8 cellular contexts compared by ENCODE assay signal in genomic region chr16:4660454-4661007, GRCh38. TPM values are rescaled to one million over a fixed set of nuclear protein-coding genes. Genes with fewer than 3 reads are reported as not detected.
DNase-seq lines count a peak whose midpoint lies in the region; FAIRE-seq and TF ChIP-seq lines count a peak whose summit lies in the region.

No MANE protein-coding gene starts in this region.

- peaks cover 59% of the 10 kb centered on the region for H3K4me1 Mint-ChIP-seq in activated naive CD4-positive, alpha-beta T cell treated with anti-CD3 and anti-CD28 coated beads, Interleukin-2, amount 50 U/mL, for 24 hours

- H3K27ac ChIP-seq in prostate gland: no peak overlapping the region

- no peaks in the 10 kb centered on the region for H3K9me3 Mint-ChIP-seq in activated naive CD4-positive, alpha-beta T cell treated with anti-CD3 and anti-CD28 coated beads, Interleukin-2, amount 50 U/mL, for 24 hours

- H3K36me3 ChIP-seq in prostate gland: peaks cover 0 to 6% of the 10 kb centered on the region in 2 donors

- WGBS in prostate gland: 23% methylated on average over 18 of the region's 18 CpGs

- in situ Hi-C loops in GM13976 (cut with MboI; ENCODE audit: low sequenced_read_pairs, unreplicated experiment): no loop called here

- intact Hi-C loops in prostate gland (cut with DNase I): no loop called here

- no peak for TF ChIP-seq POLR2A in prostate gland (IDR thresholded peaks at IDR 0.05)

- FAIRE-seq in GM19239 (lab: Jason Lieb, UNC): no peak

- no peaks in the 10 kb centered on the region for H3K27me3 ChIP-seq in prostate gland (replicated peaks; ENCODE audit: insufficient read depth)

- no peaks in the 10 kb centered on the region for H3K9me3 ChIP-seq in prostate gland

- no peaks in the 10 kb centered on the region for H3K4me1 ChIP-seq in prostate gland (replicated peaks)

- H3K27ac Mint-ChIP-seq in activated naive CD4-positive, alpha-beta T cell treated with anti-CD3 and anti-CD28 coated beads, Interleukin-2, amount 50 U/mL, for 24 hours: peak overlapping the region; percentile 76

- peak overlapping the region; percentile 66 for H3K4me3 Mint-ChIP-seq in activated naive CD4-positive, alpha-beta T cell treated with anti-CD3 and anti-CD28 coated beads, Interleukin-2, amount 50 U/mL, for 24 hours

- TF ChIP-seq CTCF in GM13976 (IDR thresholded peaks at IDR 0.05; ENCODE audit: borderline replicate concordance, control extremely low read depth, extremely low read depth, insufficient read depth, missing control alignments): no peak
- TF ChIP-seq CTCF in prostate gland (IDR thresholded peaks at IDR 0.05): no peak

- DNase-seq in GM13976 (ENCODE audit: low spot score): peak; percentile 84
- DNase-seq in RPMI7951 (ENCODE audit: low read depth): peak; percentile 62
- DNase-seq in inferior parietal cortex (ENCODE audit: extremely low spot score): peak; percentile 45
- DNase-seq in stimulated activated CD4-positive, alpha-beta T cell treated with anti-CD3 and anti-CD28 coated beads, TNF-alpha, amount 100 ng/mL, for 4 hours (ENCODE audit: low read depth in 3 of 3): peak in 2 of 3 experiments; percentile 51 to 63
- DNase-seq in GM19239 (ENCODE audit: insufficient read length, low spot score): no peak
- DNase-seq in prostate gland (ENCODE audit: low spot score): no peak
- DNase-seq in NCI-H526 (lab: John Stamatoyannopoulos, UW): no peak

- H3K27me3 Mint-ChIP-seq in activated naive CD4-positive, alpha-beta T cell treated with anti-CD3 and anti-CD28 coated beads, Interleukin-2, amount 50 U/mL, for 24 hours: no peaks in the 10 kb centered on the region

- H3K4me3 ChIP-seq in prostate gland: no peak overlapping the region

- H3K36me3 Mint-ChIP-seq in activated naive CD4-positive, alpha-beta T cell treated with anti-CD3 and anti-CD28 coated beads, Interleukin-2, amount 50 U/mL, for 24 hours: no peaks in the 10 kb centered on the region

RNA-seq across cellular contexts. Expression of gene NUDT16L1, which starts 32.8 kb away (rescaled TPM):
- total RNA-seq in RPMI7951 (2014; rRNA removed; shearing (Covaris generic)): 28.7 and 45.3 TPM in 2 replicates
- total RNA-seq in prostate gland: 10 to 100 TPM; 57.4 to 75.3 TPM

RNA-seq across cellular contexts. Expression of gene MGRN1, which starts 35.9 kb away (rescaled TPM):
- total RNA-seq in RPMI7951 (2014; rRNA removed; shearing (Covaris generic)): 10.4 and 18.3 TPM in 2 replicates
- total RNA-seq in prostate gland: 100 to 1,000 TPM in 1 of 2 donors, 10 to 100 TPM in 1; 59.6 to 101 TPM

RNA-seq across cellular contexts. Expression of gene UBALD1, which starts 45.8 kb away (rescaled TPM):
- 3.3 and 4.7 TPM in 2 replicates for total RNA-seq in RPMI7951 (2014; rRNA removed; shearing (Covaris generic))
- 10 to 100 TPM; 14.5 to 22.1 TPM for total RNA-seq in prostate gland

Comparison
In these comparisons a context has a peak if more than half of its experiments do, and no peak if none do; other contexts are left out.
1. DNase-seq: peak in GM13976 (single experiment), RPMI7951 (single experiment), inferior parietal cortex (single experiment) and stimulated activated CD4-positive, alpha-beta T cell treated with anti-CD3 and anti-CD28 coated beads, TNF-alpha, amount 100 ng/mL, for 4 hours (2 of 3); none in GM19239 (single experiment), prostate gland (single experiment) and NCI-H526 (0 of 2).